ENCODE assay signal across 1 cellular context in genomic region chr16:14501331-14502255, GRCh38.
TF ChIP-seq lines count a peak whose summit lies in the region.

No MANE protein-coding gene starts in this region.

TF ChIP-seq in IMR-90, 13 proteins besides CTCF, POLR2A, EP300 and RAD21 (continued from another document):
- TF ChIP-seq RCOR1 (IDR thresholded peaks at IDR 0.05; ENCODE audit: insufficient replicate concordance, low read length): peak; percentile 19
- peak; percentile 44; the same call in 1 of the 2 replicates for TF ChIP-seq USF2 (IDR thresholded peaks at IDR 0.05; ENCODE audit: low read depth, low read length)
- no peak for TF ChIP-seq RFX5 (IDR thresholded peaks at IDR 0.05; ENCODE audit: low read depth, low read length)
TF ChIP-seq in IMR-90: peak in this region for 9.
